ENCODE assay signal across 11 cellular contexts in the genomic region with DNA sequence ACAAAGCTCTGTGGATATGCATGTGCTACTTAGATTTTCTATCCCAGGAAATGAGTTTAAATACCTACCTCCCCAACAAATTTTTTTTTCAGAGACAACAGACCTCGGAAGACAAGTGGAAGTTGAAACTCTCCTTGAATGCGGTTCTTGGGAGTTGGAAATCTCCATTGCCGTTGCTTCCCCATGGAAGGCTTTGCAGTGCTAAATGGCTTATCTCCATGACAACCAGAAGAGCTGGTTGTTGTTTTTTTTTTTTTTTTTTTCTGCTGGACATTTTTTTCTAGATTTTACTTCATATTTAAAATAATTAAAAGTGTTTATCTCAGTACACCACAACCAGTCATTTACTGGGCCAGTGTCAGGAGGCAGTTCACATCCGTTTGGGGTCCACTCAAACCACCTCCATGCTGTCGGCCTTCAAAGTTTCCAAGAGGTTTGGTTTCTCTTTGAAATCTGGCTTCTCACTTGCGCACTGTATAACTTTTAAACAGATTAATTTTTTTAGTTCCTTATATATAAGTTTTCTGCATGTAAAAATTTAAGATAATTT.
A peak's percentile ranks its signal among the peaks of the same experiment; 100 is the strongest.
DNase-seq lines count a peak whose midpoint lies in the region; ATAC-seq and TF ChIP-seq lines count a peak whose summit lies in the region.
"Had no signal": no experiment of that assay in that cellular context is flagged by ENCODE, and none has a peak within 500 bp of the region (broad histone marks: within the 10 kb centered on the region; RNA-seq: fewer than 3 reads in every experiment).

No MANE protein-coding gene starts in this region.

- no peak for TF ChIP-seq CTCF in SK-N-SH (IDR thresholded peaks at IDR 0.05)
- TF ChIP-seq CTCF in NB4 (IDR thresholded peaks at IDR 0.05; ENCODE audit: low read depth, low read length): no peak
- no peak for TF ChIP-seq CTCF in lower leg skin (IDR thresholded peaks at IDR 0.05)
- TF ChIP-seq CTCF in nephron progenitor cell (IDR thresholded peaks at IDR 0.05): no peak

- no peak for TF ChIP-seq RAD21 in SK-N-SH (IDR thresholded peaks at IDR 0.05; ENCODE audit: low read length)

- H3F3A ChIP-seq in SK-N-SH (replicated peaks; ENCODE audit: insufficient read depth): peaks cover 7% of the 10 kb centered on the region

- H3K27me3 Mint-ChIP-seq in nephron progenitor cell (ENCODE audit: low read depth, poor library complexity): no peaks in the 10 kb centered on the region

- H3K9ac ChIP-seq in SK-N-SH: no peak overlapping the region

- intact Hi-C loops in lower leg skin (cut with DNase I; ENCODE audit: low total_unique reads): no loop called here

- peaks cover 12% of the 10 kb centered on the region for H3K4me1 Mint-ChIP-seq in nephron progenitor cell

- H3K79me2 ChIP-seq in SK-N-SH (ENCODE audit: insufficient read depth): no peaks in the 10 kb centered on the region

- POLR2A ChIA-PET in SK-N-SH (lab: Yijun Ruan, JAX): no interaction called here

- H3K4me2 ChIP-seq in SK-N-SH: peak overlapping the region; percentile 56; the same call in 1 of the 2 replicates

- H3K27ac ChIP-seq in SK-N-SH (ENCODE audit: low read depth in 2 of 2, low read length in 1 of 2) (peak overlapping the region in 1 of 2 experiments; percentile 68; a peak in 2 of 4 replicates), caudate nucleus (ENCODE audit: low read depth, low read length) (peak overlapping the region; percentile 2)
- H3K27ac ChIP-seq: SK-N-MC had no signal

- H4K20me1 ChIP-seq in SK-N-SH (ENCODE audit: insufficient read depth): no peaks in the 10 kb centered on the region

- no peaks in the 10 kb centered on the region for H3K9me2 ChIP-seq in SK-N-SH

- CTCF ChIA-PET in SK-N-SH (lab: Yijun Ruan, JAX): interaction anchor here (1.0 kb wide), 1 partner anchor 8 kb away, joined by 3 read pairs; no protein-coding TSS in a partner anchor

- no peak overlapping the region for H3K4me3 ChIP-seq in SK-N-SH (ENCODE audit: low read depth in 2 of 2, low read length in 1 of 2)
- peak overlapping the region; percentile 51 for H3K4me3 ChIP-seq in NB4 (ENCODE audit: low read depth, low read length)
- H3K4me3 ChIP-seq in lower leg skin (ENCODE audit: low read depth, poor library complexity, severe bottlenecking): no peak overlapping the region
- H3K4me3 ChIP-seq: SK-N-MC had no signal

- peaks cover 6% of the 10 kb centered on the region for H3K9me3 Mint-ChIP-seq in nephron progenitor cell

- H3K36me3 ChIP-seq in SK-N-SH (replicated peaks in 1 of 2; ENCODE audit: control insufficient read depth in 1 of 2, insufficient read depth in 2 of 2, low read length in 1 of 2): no peaks in the 10 kb centered on the region

- H3K4me1 ChIP-seq in SK-N-SH (ENCODE audit: control insufficient read depth in 1 of 2, insufficient read depth in 2 of 2, low read depth in 1 of 2, low read length in 1 of 2): peaks cover 0 to 35% of the 10 kb centered on the region in 2 experiments; a peak in 1 of 4 replicates

- H3K36me3 Mint-ChIP-seq in nephron progenitor cell (ENCODE audit: low read depth): no peaks in the 10 kb centered on the region

- TF ChIP-seq POLR2A in NB4 (IDR thresholded peaks at IDR 0.05; ENCODE audit: extremely low read depth, insufficient read length): no peak
- no peak for TF ChIP-seq POLR2A in lower leg skin (IDR thresholded peaks at IDR 0.05)

- ATAC-seq in SK-N-SH treated with all-trans-retinoic acid at 6 μM for 48 hours: no peak
- ATAC-seq in HG03196 (IDR thresholded peaks at IDR 0.05; ENCODE audit: unreplicated experiment): no peak

- no peaks in the 10 kb centered on the region for H3K27me3 ChIP-seq in SK-N-SH (ENCODE audit: insufficient read depth)

- H3K9me3 ChIP-seq in SK-N-SH: no peaks in the 10 kb centered on the region

- no peak overlapping the region for H3K4me3 Mint-ChIP-seq in nephron progenitor cell
- H3K4me3 Mint-ChIP-seq: neural crest cell had no signal

- 31% methylated on average over 6 of the region's 6 CpGs for WGBS in SK-N-SH (ENCODE audit: low lambda C conversion rate)
- 60 to 66% methylated on average over 6 of the region's 6 CpGs for WGBS in lower leg skin, 2 donors

- H3K27ac Mint-ChIP-seq in nephron progenitor cell: no peak overlapping the region

- H2AFZ ChIP-seq in SK-N-SH (ENCODE audit: low read depth): 0 out of 2 replicates have a peak overlapping the region, but pooled peaks have one; percentile 13

- no peak for TF ChIP-seq EP300 in SK-N-SH (IDR thresholded peaks at IDR 0.05; ENCODE audit: borderline replicate concordance in 1 of 2, low read depth in 1 of 2, low read length in 1 of 2)

- DNase-seq in SK-N-SH (no peak), NB4 (ENCODE audit: low read depth) (no peak), caudate nucleus (lab: John Stamatoyannopoulos, UW) (no peak), retina (peak; percentile 62), lower leg skin (ENCODE audit: low spot score in 2 of 2) (no peak), nephron progenitor cell (no peak)
- DNase-seq: activated effector memory CD4-positive, alpha-beta T cell treated with Interleukin-2 at 50 U/mL for 16 hours had no signal

TF ChIP-seq in SK-N-SH, 30 proteins besides CTCF, POLR2A, EP300 and RAD21 (continues in another document):
- TF ChIP-seq, protein P1, sequence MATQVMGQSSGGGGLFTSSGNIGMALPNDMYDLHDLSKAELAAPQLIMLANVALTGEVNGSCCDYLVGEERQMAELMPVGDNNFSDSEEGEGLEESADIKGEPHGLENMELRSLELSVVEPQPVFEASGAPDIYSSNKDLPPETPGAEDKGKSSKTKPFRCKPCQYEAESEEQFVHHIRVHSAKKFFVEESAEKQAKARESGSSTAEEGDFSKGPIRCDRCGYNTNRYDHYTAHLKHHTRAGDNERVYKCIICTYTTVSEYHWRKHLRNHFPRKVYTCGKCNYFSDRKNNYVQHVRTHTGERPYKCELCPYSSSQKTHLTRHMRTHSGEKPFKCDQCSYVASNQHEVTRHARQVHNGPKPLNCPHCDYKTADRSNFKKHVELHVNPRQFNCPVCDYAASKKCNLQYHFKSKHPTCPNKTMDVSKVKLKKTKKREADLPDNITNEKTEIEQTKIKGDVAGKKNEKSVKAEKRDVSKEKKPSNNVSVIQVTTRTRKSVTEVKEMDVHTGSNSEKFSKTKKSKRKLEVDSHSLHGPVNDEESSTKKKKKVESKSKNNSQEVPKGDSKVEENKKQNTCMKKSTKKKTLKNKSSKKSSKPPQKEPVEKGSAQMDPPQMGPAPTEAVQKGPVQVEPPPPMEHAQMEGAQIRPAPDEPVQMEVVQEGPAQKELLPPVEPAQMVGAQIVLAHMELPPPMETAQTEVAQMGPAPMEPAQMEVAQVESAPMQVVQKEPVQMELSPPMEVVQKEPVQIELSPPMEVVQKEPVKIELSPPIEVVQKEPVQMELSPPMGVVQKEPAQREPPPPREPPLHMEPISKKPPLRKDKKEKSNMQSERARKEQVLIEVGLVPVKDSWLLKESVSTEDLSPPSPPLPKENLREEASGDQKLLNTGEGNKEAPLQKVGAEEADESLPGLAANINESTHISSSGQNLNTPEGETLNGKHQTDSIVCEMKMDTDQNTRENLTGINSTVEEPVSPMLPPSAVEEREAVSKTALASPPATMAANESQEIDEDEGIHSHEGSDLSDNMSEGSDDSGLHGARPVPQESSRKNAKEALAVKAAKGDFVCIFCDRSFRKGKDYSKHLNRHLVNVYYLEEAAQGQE (IDR thresholded peaks at IDR 0.05; ENCODE audit: low read depth, low read length): no peak
- TF ChIP-seq SIN3A (IDR thresholded peaks at IDR 0.05; ENCODE audit: borderline replicate concordance, low read depth, low read length) (no peak), NFIC (IDR thresholded peaks at IDR 0.05; ENCODE audit: borderline replicate concordance) (no peak), TEAD4 (IDR thresholded peaks at IDR 0.05; ENCODE audit: borderline replicate concordance, insufficient read depth) (no peak), SMC3 (IDR thresholded peaks at IDR 0.05; ENCODE audit: low read depth, low read length) (no peak), FOXJ3 (CRISPR knock-in tag; IDR thresholded peaks at IDR 0.05) (no peak)

TF ChIP-seq in SK-N-SH treated with all-trans-retinoic acid at 6 μM for 48 hours, 23 proteins besides CTCF, POLR2A, EP300 and RAD21:
- TF ChIP-seq PPARA (CRISPR knock-in tag; IDR thresholded peaks at IDR 0.05; ENCODE audit: borderline replicate concordance) (no peak), GLIS3 (CRISPR knock-in tag; IDR thresholded peaks at IDR 0.05) (no peak), ARNTL (CRISPR knock-in tag; IDR thresholded peaks at IDR 0.05; ENCODE audit: borderline replicate concordance, low read depth) (no peak), ZNF70 (CRISPR knock-in tag; IDR thresholded peaks at IDR 0.05) (no peak)
- TF ChIP-seq, protein P2, sequence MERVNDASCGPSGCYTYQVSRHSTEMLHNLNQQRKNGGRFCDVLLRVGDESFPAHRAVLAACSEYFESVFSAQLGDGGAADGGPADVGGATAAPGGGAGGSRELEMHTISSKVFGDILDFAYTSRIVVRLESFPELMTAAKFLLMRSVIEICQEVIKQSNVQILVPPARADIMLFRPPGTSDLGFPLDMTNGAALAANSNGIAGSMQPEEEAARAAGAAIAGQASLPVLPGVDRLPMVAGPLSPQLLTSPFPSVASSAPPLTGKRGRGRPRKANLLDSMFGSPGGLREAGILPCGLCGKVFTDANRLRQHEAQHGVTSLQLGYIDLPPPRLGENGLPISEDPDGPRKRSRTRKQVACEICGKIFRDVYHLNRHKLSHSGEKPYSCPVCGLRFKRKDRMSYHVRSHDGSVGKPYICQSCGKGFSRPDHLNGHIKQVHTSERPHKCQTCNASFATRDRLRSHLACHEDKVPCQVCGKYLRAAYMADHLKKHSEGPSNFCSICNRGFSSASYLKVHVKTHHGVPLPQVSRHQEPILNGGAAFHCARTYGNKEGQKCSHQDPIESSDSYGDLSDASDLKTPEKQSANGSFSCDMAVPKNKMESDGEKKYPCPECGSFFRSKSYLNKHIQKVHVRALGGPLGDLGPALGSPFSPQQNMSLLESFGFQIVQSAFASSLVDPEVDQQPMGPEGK (CRISPR knock-in tag; IDR thresholded peaks at IDR 0.05; ENCODE audit: borderline replicate concordance): no peak
